12 cellular contexts compared by ENCODE assay signal in genomic region chr15:94252223-94252766, GRCh38.
"Had no signal": no experiment of that assay in that cellular context is flagged by ENCODE, and none has a peak within 500 bp of the region (broad histone marks: within the 10 kb centered on the region; RNA-seq: fewer than 3 reads in every experiment).

No MANE protein-coding gene starts in this region.

- H3K4me3 Mint-ChIP-seq: memory B cell, neural progenitor cell had no signal

- H3K4me1 Mint-ChIP-seq: neural progenitor cell had no signal

- H3K27me3 Mint-ChIP-seq: memory B cell had no signal

- H3K9me3 Mint-ChIP-seq: memory B cell, neural progenitor cell had no signal

- H3K36me3 Mint-ChIP-seq: neural progenitor cell had no signal

- DNase-seq: activated CD4-positive, alpha-beta T cell treated with anti-CD3 and anti-CD28 coated beads, Interleukin-2, amount 50 U/mL, for 4 hours; activated CD4-positive, CD25-positive, alpha-beta regulatory T cell treated with anti-CD3 and anti-CD28 coated beads, Interleukin-2, amount 50 U/mL, for 72 hours; activated naive CD4-positive, alpha-beta T cell treated with Interleukin-2 at 50 U/mL for 16 hours; activated T-cell treated with anti-CD3 and anti-CD28 coated beads for 4 hours; cortex of kidney; heart right ventricle; thyroid gland; uterus had no signal

- ATAC-seq: esophagus mucosa, gastroesophageal sphincter, heart right ventricle had no signal

- H3K27ac Mint-ChIP-seq: neural progenitor cell had no signal
